In the genomic region with DNA sequence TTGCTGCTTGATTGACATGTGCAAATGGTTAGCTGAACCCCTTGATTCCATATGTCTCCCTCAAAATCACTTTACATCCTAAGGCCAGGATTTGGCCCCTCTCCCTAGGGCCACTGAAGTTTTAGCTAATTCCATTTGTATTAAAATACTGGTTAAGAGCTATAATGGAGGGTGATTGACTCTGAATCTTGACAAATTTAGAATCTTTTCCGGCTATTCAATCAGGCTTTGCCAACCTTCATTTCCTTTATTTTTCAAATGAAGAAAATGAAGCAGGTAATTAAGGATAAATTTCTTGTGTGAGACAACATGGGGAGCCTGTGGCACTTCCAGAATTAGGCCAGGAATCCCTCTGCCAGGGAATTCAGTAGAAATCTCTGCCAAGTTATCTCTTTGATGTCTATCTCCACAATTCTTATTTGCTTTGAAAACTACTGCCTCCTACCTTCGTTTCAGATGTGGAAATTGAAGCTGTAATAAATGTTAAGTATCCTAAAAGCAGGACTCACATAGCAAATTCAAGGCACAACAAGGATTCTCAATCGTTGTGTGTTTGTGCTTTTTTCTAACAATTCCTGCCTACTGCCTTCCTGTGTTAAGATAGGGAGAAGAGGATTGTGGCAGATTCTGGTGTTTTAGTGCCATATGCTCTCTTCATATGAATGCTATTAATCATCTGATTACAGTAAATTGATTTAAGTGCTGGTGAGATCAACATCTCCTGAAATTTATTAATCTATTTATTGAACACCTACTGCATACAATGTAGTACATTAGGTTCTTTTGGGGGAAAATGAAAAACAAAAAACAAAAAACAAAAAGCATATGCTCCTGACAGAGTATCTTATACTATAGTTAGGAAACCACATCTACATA, we compare ENCODE assay signal across 14 cellular contexts.
"Had no signal": no experiment of that assay in that cellular context is flagged by ENCODE, and none has a peak within 500 bp of the region (broad histone marks: within the 10 kb centered on the region; RNA-seq: fewer than 3 reads in every experiment).

No MANE protein-coding gene starts in this region.

- H3K4me1 ChIP-seq: body of pancreas had no signal

- FAIRE-seq: urothelium cell line had no signal

- H3K4me3 ChIP-seq: body of pancreas, left ventricle myocardium inferior, thoracic aorta had no signal

- H3K36me3 Mint-ChIP-seq: activated naive CD4-positive, alpha-beta T cell treated with anti-CD3 and anti-CD28 coated beads, Interleukin-2, amount 50 U/mL, for 24 hours; memory B cell had no signal

- H3K9me3 Mint-ChIP-seq: activated naive CD4-positive, alpha-beta T cell treated with anti-CD3 and anti-CD28 coated beads, Interleukin-2, amount 50 U/mL, for 24 hours; central memory CD8-positive, alpha-beta T cell; memory B cell; stimulated activated naive CD8-positive, alpha-beta T cell treated with anti-CD3 and anti-CD28 coated beads, Interleukin-15, amount 100 ng/mL, for 72 hours had no signal

- H3K27ac Mint-ChIP-seq: activated naive CD4-positive, alpha-beta T cell treated with anti-CD3 and anti-CD28 coated beads, Interleukin-2, amount 50 U/mL, for 24 hours; memory B cell; stimulated activated naive CD8-positive, alpha-beta T cell treated with anti-CD3 and anti-CD28 coated beads, Interleukin-15, amount 100 ng/mL, for 72 hours had no signal

- ATAC-seq: body of pancreas; esophagus mucosa; stimulated activated naive CD8-positive, alpha-beta T cell treated with anti-CD3 and anti-CD28 coated beads, Interleukin-15, amount 100 ng/mL, for 72 hours had no signal

- H3K4me3 Mint-ChIP-seq: activated naive CD4-positive, alpha-beta T cell treated with anti-CD3 and anti-CD28 coated beads, Interleukin-2, amount 50 U/mL, for 24 hours; central memory CD8-positive, alpha-beta T cell; memory B cell; stimulated activated naive CD8-positive, alpha-beta T cell treated with anti-CD3 and anti-CD28 coated beads, Interleukin-15, amount 100 ng/mL, for 72 hours had no signal

- H3K36me3 ChIP-seq: left ventricle myocardium inferior, thoracic aorta had no signal

- H3K9me3 ChIP-seq: body of pancreas, left ventricle myocardium inferior, thoracic aorta had no signal

- H3K4me1 Mint-ChIP-seq: activated naive CD4-positive, alpha-beta T cell treated with anti-CD3 and anti-CD28 coated beads, Interleukin-2, amount 50 U/mL, for 24 hours; central memory CD8-positive, alpha-beta T cell; stimulated activated naive CD8-positive, alpha-beta T cell treated with anti-CD3 and anti-CD28 coated beads, Interleukin-15, amount 100 ng/mL, for 72 hours had no signal

- H3K27ac ChIP-seq: body of pancreas, thoracic aorta had no signal

- H3K27me3 ChIP-seq: body of pancreas had no signal

- DNase-seq: activated CD4-positive, alpha-beta T cell treated with anti-CD3 and anti-CD28 coated beads, Interleukin-2, amount 50 U/mL, for 1 hour; glutamatergic neuron; islet precursor cell; left ventricle myocardium inferior; stimulated activated CD4-positive, alpha-beta T cell treated with anti-CD3 and anti-CD28 coated beads, Interleukin-4, amount 100 ng/mL, for 24 hours; stimulated activated naive CD8-positive, alpha-beta T cell treated with anti-CD3 and anti-CD28 coated beads, Interleukin-15, amount 100 ng/mL, for 72 hours; T-helper 1 cell had no signal
